20 cellular contexts compared by ENCODE assay signal in genomic region chr14:100893760-100894159, GRCh38. TPM values are rescaled to one million over a fixed set of nuclear protein-coding genes. Genes with fewer than 3 reads are reported as not detected.
A peak's percentile ranks its signal among the peaks of the same experiment; 100 is the strongest.
DNase-seq lines count a peak whose midpoint lies in the region; ATAC-seq, FAIRE-seq and TF ChIP-seq lines count a peak whose summit lies in the region.
"Had no signal": no experiment of that assay in that cellular context is flagged by ENCODE, and none has a peak within 500 bp of the region (broad histone marks: within the 10 kb centered on the region; RNA-seq: fewer than 3 reads in every experiment).

No MANE protein-coding gene starts in this region.

- no peak overlapping the region for H3K4me3 Mint-ChIP-seq in osteocyte (ENCODE audit: unreplicated experiment)
- no peak overlapping the region for H3K4me3 Mint-ChIP-seq in type B pancreatic cell

- H3K27me3 Mint-ChIP-seq in osteocyte (ENCODE audit: unreplicated experiment): peaks cover 35% of the 10 kb centered on the region
- H3K27me3 Mint-ChIP-seq in type B pancreatic cell: peaks cover 18% of the 10 kb centered on the region

- DNase-seq in Peyer's patch (peak in 2 of 3 donors; percentile 15 to 34), kidney (peak; percentile 61), osteocyte (ENCODE audit: extremely low spot score, unreplicated experiment) (peak; percentile 65), type B pancreatic cell (ENCODE audit: extremely low spot score, unreplicated experiment) (peak; percentile 34), activated gamma-delta T cell treated with Interleukin-2 at 50 U/mL for 16 hours (no peak)
- DNase-seq: GOT3, NCI-H1105, NCI-H1694 treated with DMSO at 0.1 percent for 48 hours, NCI-H2227 treated with DMSO at 0.1 percent for 48 hours, NCI-H82, PC-3 had no signal

- H3K4me3 ChIP-seq in Peyer's patch (no peak overlapping the region), kidney (ENCODE audit: low read length in 2 of 2) (no peak overlapping the region)
- H3K4me3 ChIP-seq: K562, SJCRH30 had no signal

- H3K9me3 Mint-ChIP-seq in osteocyte (ENCODE audit: unreplicated experiment) (no peaks in the 10 kb centered on the region), type B pancreatic cell (no peaks in the 10 kb centered on the region)

- no peaks in the 10 kb centered on the region for H3K4me1 Mint-ChIP-seq in osteocyte (ENCODE audit: unreplicated experiment)
- peaks cover 28% of the 10 kb centered on the region for H3K4me1 Mint-ChIP-seq in type B pancreatic cell (ENCODE audit: unreplicated experiment)

- intact Hi-C loops in kidney (cut with DNase I): no loop called here

- no peaks in the 10 kb centered on the region for H3K27me3 ChIP-seq in Peyer's patch
- H3K27me3 ChIP-seq: SJCRH30 had no signal

- TF ChIP-seq POLR2A in Peyer's patch (IDR thresholded peaks at IDR 0.05): no peak

- ATAC-seq in GM19463 (IDR thresholded peaks at IDR 0.05; ENCODE audit: unreplicated experiment): no peak
- no peak for ATAC-seq in HG03354 (IDR thresholded peaks at IDR 0.05; ENCODE audit: poor library complexity, severe bottlenecking, unreplicated experiment)
- ATAC-seq: K562, PC-3 had no signal

- no peaks in the 10 kb centered on the region for H3K9me3 ChIP-seq in Peyer's patch
- H3K9me3 ChIP-seq in kidney (ENCODE audit: control insufficient read depth in 1 of 2, low read length in 2 of 2): no peaks in the 10 kb centered on the region
- H3K9me3 ChIP-seq: SJCRH30 had no signal

- H3K36me3 Mint-ChIP-seq in osteocyte (ENCODE audit: unreplicated experiment) (no peaks in the 10 kb centered on the region), type B pancreatic cell (no peaks in the 10 kb centered on the region)

- TF ChIP-seq CTCF in Peyer's patch (IDR thresholded peaks at IDR 0.05): no peak
- TF ChIP-seq CTCF in kidney (IDR thresholded peaks at IDR 0.05; ENCODE audit: borderline replicate concordance, extremely low read depth, insufficient read depth): no peak
- TF ChIP-seq CTCF in osteocyte (IDR thresholded peaks at IDR 0.05): no peak
- no peak for TF ChIP-seq CTCF in type B pancreatic cell (conservative IDR thresholded peaks at IDR 0.05)

- H3K9ac ChIP-seq in kidney (ENCODE audit: low read length in 2 of 2): no peak overlapping the region

- FAIRE-seq in kidney (lab: Jason Lieb, UNC): no peak
- FAIRE-seq: D721Med, GM12891, GM18507, K562 had no signal

- H3K4me1 ChIP-seq in Peyer's patch: no peaks in the 10 kb centered on the region
- no peaks in the 10 kb centered on the region for H3K4me1 ChIP-seq in kidney (ENCODE audit: control insufficient read depth in 1 of 2, insufficient read depth in 1 of 2, low read depth in 1 of 2, low read length in 2 of 2)
- H3K4me1 ChIP-seq: SJCRH30 had no signal

- H3K36me3 ChIP-seq in Peyer's patch: no peaks in the 10 kb centered on the region
- no peaks in the 10 kb centered on the region for H3K36me3 ChIP-seq in kidney (ENCODE audit: control insufficient read depth in 1 of 2, insufficient read depth in 2 of 2, low read length in 2 of 2)

- H3K27ac Mint-ChIP-seq in osteocyte (ENCODE audit: unreplicated experiment) (no peak overlapping the region), type B pancreatic cell (no peak overlapping the region)

- H3K27ac ChIP-seq in Peyer's patch (no peak overlapping the region), kidney (ENCODE audit: low read depth in 2 of 2, low read length in 2 of 2) (no peak overlapping the region)
- H3K27ac ChIP-seq: C4-2B, RWPE1, SJCRH30 had no signal

RNA-seq across cellular contexts. Expression of gene RTL1, which starts 9.8 kb away (rescaled TPM):
- not detected for total RNA-seq in Peyer's patch
- not detected for total RNA-seq in kidney
- polyA plus RNA-seq in kidney (ENCODE audit: insufficient read depth, low read depth, low replicate concordance): not detected
- not detected in 2 replicates for total RNA-seq in osteocyte
- 1.5 and 5.4 TPM in 2 replicates for total RNA-seq in type B pancreatic cell (ENCODE audit: low replicate concordance)
- total RNA-seq: K562, PC-3 had no signal
- polyA plus RNA-seq: K562 had no signal
